ENCODE assay signal across 17 cellular contexts in the genomic region with DNA sequence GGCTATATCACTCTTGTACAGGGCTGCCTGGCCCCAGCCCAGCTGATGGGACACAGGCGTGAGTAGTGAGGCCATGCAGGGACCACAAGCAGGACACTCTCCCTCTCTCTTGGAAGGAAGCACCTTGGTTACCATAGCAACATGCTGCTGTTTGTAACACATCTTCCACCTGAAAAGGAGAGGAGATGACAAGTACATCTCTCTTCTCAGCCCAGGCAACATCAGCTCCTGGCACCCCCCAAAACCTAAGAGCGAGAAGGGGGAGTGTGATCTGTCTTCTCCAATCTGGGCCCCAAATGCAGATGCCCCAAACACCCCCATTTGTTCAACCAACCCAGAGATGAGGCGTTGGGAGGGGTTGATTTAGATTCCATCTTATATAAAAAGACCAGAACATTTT. TPM values are rescaled to one million over a fixed set of nuclear protein-coding genes. Genes with fewer than 3 reads are reported as not detected.
"Had no signal": no experiment of that assay in that cellular context is flagged by ENCODE, and none has a peak within 500 bp of the region (broad histone marks: within the 10 kb centered on the region; RNA-seq: fewer than 3 reads in every experiment).

No MANE protein-coding gene starts in this region.

- H3K9me3 Mint-ChIP-seq: T-helper 1 cell treated with Interleukin-12 subunit alpha and Interleukin-12 subunit beta and Interleukin-4 antibody, amounts not matched to agents 30 μg/mL and 1 μg/mL, for 36 hours had no signal

- H3K36me3 ChIP-seq: gastroesophageal sphincter, neutrophil, thyroid gland had no signal

- H3K79me2 ChIP-seq: parathyroid adenoma had no signal

- H3K36me3 Mint-ChIP-seq: natural killer cell had no signal

- H3K27ac ChIP-seq: neutrophil, parathyroid adenoma, thyroid gland had no signal

- ATAC-seq: activated CD4-positive, CD25-positive, alpha-beta regulatory T cell treated with anti-CD3 and anti-CD28 coated beads, Interleukin-2, amount 50 U/mL, for 24 hours; activated T-cell treated with anti-CD3 and anti-CD28 coated beads, Interleukin-2, amount 50 U/mL, for 72 hours; esophagus mucosa; gastroesophageal sphincter; natural killer cell had no signal

- DNase-seq: activated effector memory CD4-positive, alpha-beta T cell treated with anti-CD3 and anti-CD28 coated beads, Interleukin-2, amount 50 U/mL, for 16 hours; activated naive CD4-positive, alpha-beta T cell treated with anti-CD3 and anti-CD28 coated beads, Interleukin-2, amount 50 U/mL, for 16 hours; activated T-cell treated with anti-CD3 and anti-CD28 coated beads, Interleukin-2, amount 50 U/mL, for 72 hours; cortex of kidney; effector CD8-positive, alpha-beta T cell; natural killer cell; retina; stimulated activated CD4-positive, alpha-beta T cell treated with anti-CD3 and anti-CD28 coated beads, Interleukin-2, amount 100 ng/mL, for 24 hours; stimulated activated naive CD4-positive, alpha-beta T cell treated with Interleukin-2 at 50 U/mL for 16 hours; thyroid gland had no signal

- H3K4me1 ChIP-seq: thyroid gland had no signal

- H3K4me3 ChIP-seq: gastroesophageal sphincter, thyroid gland had no signal

- H3K4me1 Mint-ChIP-seq: natural killer cell had no signal

- H3K9ac ChIP-seq: parathyroid adenoma had no signal

- H3K27ac Mint-ChIP-seq: activated T-cell treated with anti-CD3 and anti-CD28 coated beads, Interleukin-2, amount 50 U/mL, for 72 hours; natural killer cell; T-helper 1 cell treated with Interleukin-12 subunit alpha and Interleukin-12 subunit beta and Interleukin-4 antibody, amounts not matched to agents 30 μg/mL and 1 μg/mL, for 36 hours had no signal

- H2AFZ ChIP-seq: parathyroid adenoma had no signal

- H3K27me3 ChIP-seq: gastroesophageal sphincter, thyroid gland had no signal

- H3K9me3 ChIP-seq: gastroesophageal sphincter, neutrophil, thyroid gland had no signal

- H3K4me3 Mint-ChIP-seq: activated T-cell treated with anti-CD3 and anti-CD28 coated beads, Interleukin-2, amount 50 U/mL, for 72 hours; natural killer cell; T-helper 1 cell treated with Interleukin-12 subunit alpha and Interleukin-12 subunit beta and Interleukin-4 antibody, amounts not matched to agents 30 μg/mL and 1 μg/mL, for 36 hours had no signal

RNA-seq across cellular contexts. Expression of a gene that starts 49.9 kb away (rescaled TPM):
- total RNA-seq: activated CD8-positive, alpha-beta memory T cell treated with anti-CD3 and anti-CD28 coated beads for 36 hours; activated T-cell treated with anti-CD3 and anti-CD28 coated beads, Interleukin-2, amount 50 U/mL, for 72 hours had no signal
